Comparison of ENCODE assay signal across 8 cellular contexts in genomic region chr17:50184611-50185398, GRCh38. TPM values are rescaled to one million over a fixed set of nuclear protein-coding genes. Genes with fewer than 3 reads are reported as not detected.
A peak's percentile ranks its signal among the peaks of the same experiment; 100 is the strongest.
DNase-seq lines count a peak whose midpoint lies in the region; ATAC-seq and TF ChIP-seq lines count a peak whose summit lies in the region.
"Had no signal": no experiment of that assay in that cellular context is flagged by ENCODE, and none has a peak within 500 bp of the region (broad histone marks: within the 10 kb centered on the region; RNA-seq: fewer than 3 reads in every experiment).

No MANE protein-coding gene starts in this region.

- H2BK120ac ChIP-seq in IMR-90 (ENCODE audit: low read depth, low read length): no peak overlapping the region

- H4K91ac ChIP-seq in IMR-90 (ENCODE audit: insufficient read depth, low read depth, low read length): no peak overlapping the region; the same call in 1 of the 2 replicates

- H3K27ac ChIP-seq in IMR-90 (ENCODE audit: insufficient read depth, low read length) (peak overlapping the region; percentile 99), brain microvascular endothelial cell (peak overlapping the region; percentile 32), lung (ENCODE audit: low read depth in 1 of 2, low read length in 1 of 2) (no peak overlapping the region), upper lobe of right lung (no peak overlapping the region), WERI-Rb-1 (no peak overlapping the region)

- POLR2A ChIA-PET in IMR-90 (lab: Charles Lee; ENCODE audit: unreplicated experiment): interaction anchor here (0.6 to 0.7 kb wide), 4 partner anchors 16 to 107 kb away, joined by 3 to 15 read pairs (median 6); no protein-coding TSS in a partner anchor

- peak; percentile 11; the same call in 1 of the 2 replicates for TF ChIP-seq POLR2A in IMR-90 (IDR thresholded peaks at IDR 0.05; ENCODE audit: low read depth, low read length)

- H4K5ac ChIP-seq in IMR-90 (ENCODE audit: low read depth, low read length): no peak overlapping the region

- H3K4ac ChIP-seq in IMR-90 (ENCODE audit: low read depth, low read length): peak overlapping the region; percentile 30

- H3K18ac ChIP-seq in IMR-90 (ENCODE audit: low read depth, low read length): peak overlapping the region; percentile 4; the same call in 1 of the 2 replicates

- peaks cover 96% of the 10 kb centered on the region for H4K20me1 ChIP-seq in IMR-90 (ENCODE audit: insufficient read depth, low read length)

- dilution Hi-C loops in IMR-90 (cut with HindIII; ENCODE audit: low sequenced_read_pairs, unreplicated experiment): no loop called here

- no peak overlapping the region for H3K4me2 ChIP-seq in IMR-90 (ENCODE audit: low read depth, low read length)

- BruUV-seq in IMR-90 (replicated peaks; lab: Mats Ljungman, UMichigan): no TSS peak

- H3K36me3 ChIP-seq in IMR-90 (ENCODE audit: control insufficient read depth, insufficient read depth, low read length) (peaks cover 63% of the 10 kb centered on the region), brain microvascular endothelial cell (replicated peaks) (peaks cover 76% of the 10 kb centered on the region), lung (ENCODE audit: control insufficient read depth in 2 of 2, insufficient read depth in 2 of 2, low read length in 2 of 2) (peaks cover 0 to 14% of the 10 kb centered on the region in 2 donors), upper lobe of right lung (peaks cover 30% of the 10 kb centered on the region), WERI-Rb-1 (peaks cover 24% of the 10 kb centered on the region)

- no peak for TF ChIP-seq CTCF in IMR-90 (conservative IDR thresholded peaks at IDR 0.05; ENCODE audit: low read depth, low read length)
- no peak for TF ChIP-seq CTCF in brain microvascular endothelial cell (IDR thresholded peaks at IDR 0.05; ENCODE audit: low read depth, low read length, missing control alignments)
- no peak for TF ChIP-seq CTCF in lung (IDR thresholded peaks at IDR 0.05; ENCODE audit: control extremely low read depth, extremely low read depth)
- no peak for TF ChIP-seq CTCF in upper lobe of right lung (IDR thresholded peaks at IDR 0.05)
- TF ChIP-seq CTCF in WERI-Rb-1 (IDR thresholded peaks at IDR 0.05; ENCODE audit: low read depth, low read length): no peak

- H3K27me3 ChIP-seq in IMR-90 (ENCODE audit: control insufficient read depth, insufficient read depth, low read length): no peaks in the 10 kb centered on the region
- H3K27me3 ChIP-seq in brain microvascular endothelial cell (replicated peaks): no peaks in the 10 kb centered on the region
- no peaks in the 10 kb centered on the region for H3K27me3 ChIP-seq in lung (ENCODE audit: control insufficient read depth, insufficient read depth)
- H3K27me3 ChIP-seq in upper lobe of right lung: no peaks in the 10 kb centered on the region
- no peaks in the 10 kb centered on the region for H3K27me3 ChIP-seq in WERI-Rb-1 (ENCODE audit: insufficient read depth, low read depth, severe bottlenecking)

- H4K8ac ChIP-seq in IMR-90 (ENCODE audit: low read depth in 2 of 2, low read length in 2 of 2): peak overlapping the region in 1 of 2 experiments; percentile 86; a peak in 1 of 4 replicates

- intact Hi-C loops in IMR-90 (cut with micrococcal nuclease): no loop called here
- intact Hi-C loops in upper lobe of right lung (cut with DNase I): no loop called here

- ATAC-seq in IMR-90 (ENCODE audit: low read depth) (no peak), lung (ENCODE audit: insufficient read depth, low FRiP score) (peak; percentile 28), upper lobe of right lung (peak; percentile 58), GM21717 (IDR thresholded peaks at IDR 0.05; ENCODE audit: unreplicated experiment) (no peak)

- TF ChIP-seq RAD21 in IMR-90 (IDR thresholded peaks at IDR 0.05; ENCODE audit: low read length): no peak

- H3K56ac ChIP-seq in IMR-90 (ENCODE audit: extremely low read depth, insufficient read depth, low read length): no peak overlapping the region

- H3K9me3 ChIP-seq in IMR-90 (ENCODE audit: control insufficient read depth, insufficient read depth, low read length) (no peaks in the 10 kb centered on the region), lung (ENCODE audit: control insufficient read depth in 2 of 2, insufficient read depth in 1 of 2, low read length in 1 of 2) (no peaks in the 10 kb centered on the region), upper lobe of right lung (no peaks in the 10 kb centered on the region), WERI-Rb-1 (ENCODE audit: severe bottlenecking) (no peaks in the 10 kb centered on the region)

- DNase-seq in IMR-90 (peak; percentile 62), brain microvascular endothelial cell (no peak), lung (ENCODE audit: low spot score) (no peak), upper lobe of right lung (peak; percentile 76), WERI-Rb-1 (no peak), AG08396 (ENCODE audit: low spot score) (no peak)

- H2AK9ac ChIP-seq in IMR-90 (replicated peaks; ENCODE audit: low read depth, low read length, poor library complexity): no peak overlapping the region

- no peak overlapping the region for H2BK15ac ChIP-seq in IMR-90 (ENCODE audit: low read depth, low read length)

- WGBS in IMR-90 (ENCODE audit: extremely low coverage in 2 of 2, insufficient read length in 1 of 2), 2 experiments: 40% methylated on average over 11 of the region's 19 CpGs; no CpG with 5 or more reads in 1 of the 2 experiments
- 30 to 53% methylated on average over 19 of the region's 19 CpGs for WGBS in lung, 2 donors

- H3K4me3 ChIP-seq in IMR-90 (ENCODE audit: insufficient read depth, low read depth, low read length) (no peak overlapping the region), brain microvascular endothelial cell (ENCODE audit: low read depth, low read length) (peak overlapping the region; percentile 5), lung (no peak overlapping the region), upper lobe of right lung (no peak overlapping the region), WERI-Rb-1 (ENCODE audit: low read depth, low read length) (no peak overlapping the region)

- H3K9ac ChIP-seq in IMR-90 (ENCODE audit: low read depth, low read length): peak overlapping the region; percentile 49; the same call in 1 of the 2 replicates

- no peak overlapping the region for H2BK20ac ChIP-seq in IMR-90 (ENCODE audit: low read depth, low read length)

- H3K4me1 ChIP-seq in IMR-90 (ENCODE audit: control insufficient read depth, insufficient read depth, low read length) (no peaks in the 10 kb centered on the region; the same call in 1 of the 2 replicates), lung (ENCODE audit: control insufficient read depth in 2 of 2, insufficient read depth in 2 of 2, low read length in 2 of 2) (peaks cover 0 to 2% of the 10 kb centered on the region in 2 donors), upper lobe of right lung (peaks cover 6% of the 10 kb centered on the region)

- H2BK5ac ChIP-seq in IMR-90 (ENCODE audit: low read depth, low read length, poor library complexity, severe bottlenecking): peak overlapping the region; percentile 99

- H2AFZ ChIP-seq in IMR-90 (replicated peaks; ENCODE audit: low read length, poor library complexity): peak overlapping the region; percentile 59

- peak overlapping the region; percentile 49; the same call in 1 of the 2 replicates for H2AK5ac ChIP-seq in IMR-90 (ENCODE audit: low read depth, low read length)

- CTCF ChIA-PET in IMR-90 (lab: Yijun Ruan, JAX): no interaction called here

- peaks cover 0 to 44% of the 10 kb centered on the region in 2 experiments; a peak in 2 of 4 replicates for H3K79me1 ChIP-seq in IMR-90 (ENCODE audit: low read depth in 1 of 2, low read length in 2 of 2)

- H3K9me1 ChIP-seq in IMR-90 (ENCODE audit: insufficient read depth, low read length): peaks cover 12% of the 10 kb centered on the region; the same call in 1 of the 2 replicates

- in situ Hi-C loops in IMR-90 (cut with MboI; ENCODE audit: low sequenced_read_pairs): no loop called here
- in situ Hi-C loops in brain microvascular endothelial cell (cut with HindIII; ENCODE audit: low pct_ligation_motif_present, low sequenced_read_pairs): no loop called here

- no peak overlapping the region for H3K14ac ChIP-seq in IMR-90 (replicated peaks; ENCODE audit: low read depth, low read length)

- 0 out of 2 replicates have a peak overlapping the region, but pooled peaks have one; percentile 6 for H3K23ac ChIP-seq in IMR-90 (ENCODE audit: low read depth, low read length)

TF ChIP-seq in IMR-90, 13 proteins besides CTCF, POLR2A, EP300 and RAD21 (continues in another document):
- TF ChIP-seq CEBPB (IDR thresholded peaks at IDR 0.05; ENCODE audit: low read depth, low read length) (peak; percentile 34; the same call in 1 of the 2 replicates), MXI1 (IDR thresholded peaks at IDR 0.05; ENCODE audit: borderline replicate concordance, low read depth, low read length) (no peak)

RNA-seq across cellular contexts. Expression of gene COL1A1, which starts 16.6 kb away (rescaled TPM):
- total RNA-seq in IMR-90 (2012; rRNA removed): 1,825 and 2,180 TPM in 2 replicates
- polyA plus RNA-seq in IMR-90 (2012; rRNA removed): 4,117 and 4,350 TPM in 2 replicates
- 6,648 and 7,973 TPM in 2 replicates for polyA plus RNA-seq in IMR-90 (2012; cell fraction: cytosol; rRNA removed)
- polyA plus RNA-seq in IMR-90 (2012; cell fraction: nucleus; rRNA removed; ENCODE audit: low replicate concordance): 7,018 and 18,611 TPM in 2 replicates
- 1,000 to 10,000 TPM in 1 of 2 donors, 100 to 1,000 TPM in 1; 443 to 1,330 TPM for total RNA-seq in lung
- polyA plus RNA-seq in lung: 100 to 1,000 TPM in 1 of 2 donors, 10 to 100 TPM in 1; 30.5 to 122 TPM
- total RNA-seq in upper lobe of right lung: 154 TPM

RNA-seq across cellular contexts. Expression of gene SGCA, which starts 19.0 kb away (rescaled TPM):
- total RNA-seq in IMR-90 (2012; rRNA removed) (not detected in 2 replicates), lung (10 to 100 TPM in 1 of 2 donors, 1 to 10 TPM in 1; 5.0 to 18.2 TPM), upper lobe of right lung (27.8 TPM)
- polyA plus RNA-seq in IMR-90 (2012; rRNA removed) (0.19 and 0.55 TPM in 2 replicates), lung (10 to 100 TPM in 1 of 2 donors, 1 to 10 TPM in 1; 9.7 to 19.4 TPM)
- 0.36 and 0.43 TPM in 2 replicates for polyA plus RNA-seq in IMR-90 (2012; cell fraction: cytosol; rRNA removed)
- polyA plus RNA-seq in IMR-90 (2012; cell fraction: nucleus; rRNA removed; ENCODE audit: low replicate concordance): 0.34 TPM in 1 of 2 replicates, not detected in the other
- total RNA-seq: neural crest cell had no signal

RNA-seq across cellular contexts. Expression of gene PPP1R9B, which starts 34.3 kb away (rescaled TPM):
- total RNA-seq in IMR-90 (2012; rRNA removed) (28.0 and 38.6 TPM in 2 replicates), lung (10 to 100 TPM; 31.7 to 77.4 TPM), upper lobe of right lung (103 TPM)
- polyA plus RNA-seq in IMR-90 (2012; rRNA removed) (23.0 and 25.8 TPM in 2 replicates), lung (10 to 100 TPM; 38.1 to 61.5 TPM)
- 16.2 and 19.3 TPM in 2 replicates for polyA plus RNA-seq in IMR-90 (2012; cell fraction: cytosol; rRNA removed)
- polyA plus RNA-seq in IMR-90 (2012; cell fraction: nucleus; rRNA removed; ENCODE audit: low replicate concordance): 42.2 and 55.1 TPM in 2 replicates

RNA-seq across cellular contexts. Expression of gene SAMD14, which starts 54.8 kb away (rescaled TPM):
- total RNA-seq in IMR-90 (2012; rRNA removed) (1.4 TPM in 2 replicates), lung (1 to 10 TPM; 3.3 to 4.4 TPM), upper lobe of right lung (21.5 TPM)
- polyA plus RNA-seq in IMR-90 (2012; rRNA removed) (6.2 and 6.7 TPM in 2 replicates), lung (1 to 10 TPM; 3.9 to 6.2 TPM)
- polyA plus RNA-seq in IMR-90 (2012; cell fraction: cytosol; rRNA removed): 2.7 and 5.4 TPM in 2 replicates
- 20.9 and 34.4 TPM in 2 replicates for polyA plus RNA-seq in IMR-90 (2012; cell fraction: nucleus; rRNA removed; ENCODE audit: low replicate concordance)

Comparison
In these comparisons a context has a peak if more than half of its experiments do, and no peak if none do; other contexts are left out.
1. ATAC-seq: peak in lung (single experiment) and upper lobe of right lung (single experiment); none in IMR-90 (single experiment) and GM21717 (single experiment).
2. DNase-seq: peak in IMR-90 (single experiment) and upper lobe of right lung (single experiment); none in brain microvascular endothelial cell (single experiment), lung (single experiment), WERI-Rb-1 (single experiment) and AG08396 (single experiment).
3. H3K27ac ChIP-seq: peak in IMR-90 (single experiment) and brain microvascular endothelial cell (single experiment); none in lung (0 of 2), upper lobe of right lung (single experiment) and WERI-Rb-1 (single experiment).